ENCODE assay signal across 8 cellular contexts in the genomic region with DNA sequence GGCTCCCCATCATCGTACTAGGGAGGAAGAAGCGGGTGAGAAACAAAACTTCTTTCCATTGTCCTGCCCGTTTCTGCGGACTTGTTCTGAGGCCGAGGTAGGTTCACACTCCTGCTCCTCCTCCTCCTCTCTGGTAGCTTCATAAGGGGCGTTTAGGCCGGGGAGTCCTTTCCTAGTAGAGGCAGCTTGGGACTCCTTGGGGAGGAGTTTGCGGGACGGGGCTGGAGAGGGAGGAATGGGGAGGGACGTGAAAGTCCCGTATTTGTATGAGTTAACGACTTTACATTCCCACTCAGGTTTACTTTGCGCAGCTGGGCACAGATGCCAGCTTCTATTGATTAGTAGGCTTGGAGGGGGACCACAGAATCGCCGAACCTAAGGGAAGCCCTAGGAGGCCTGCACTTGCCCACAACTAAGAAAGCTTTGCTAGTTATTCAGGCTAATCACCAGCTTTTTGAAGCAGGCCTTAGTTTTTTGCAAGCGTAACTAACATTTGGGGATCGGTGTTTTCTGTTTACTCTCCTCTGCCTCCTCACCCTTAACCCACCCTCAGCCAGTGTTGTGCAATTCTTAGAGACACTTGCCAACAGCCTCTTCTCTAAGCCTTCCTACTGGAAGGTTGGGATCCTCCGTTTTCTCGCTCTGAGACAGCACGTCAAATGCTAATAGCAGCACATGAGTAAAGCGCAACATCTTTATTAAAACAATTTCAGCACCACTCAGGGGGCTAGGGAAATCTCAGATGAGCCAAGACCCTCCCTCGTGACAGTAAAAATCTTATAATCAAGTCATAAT. TPM values are rescaled to one million over a fixed set of nuclear protein-coding genes. Genes with fewer than 3 reads are reported as not detected.
DNase-seq lines count a peak whose midpoint lies in the region; ATAC-seq, FAIRE-seq and TF ChIP-seq lines count a peak whose summit lies in the region.

No MANE protein-coding gene starts in this region.

- no peaks in the 10 kb centered on the region for H3K27me3 Mint-ChIP-seq in activated CD4-positive, alpha-beta memory T cell treated with anti-CD3 and anti-CD28 coated beads for 36 hours
- no peaks in the 10 kb centered on the region for H3K27me3 Mint-ChIP-seq in activated CD4-positive, alpha-beta memory T cell treated with anti-CD3 and anti-CD28 coated beads, Interleukin-2, amount 10 ng/mL, durations not matched to agents 7 days and 5 days

- peaks cover 3 to 5% of the 10 kb centered on the region in 2 donors for H3K4me1 ChIP-seq in small intestine (ENCODE audit: control insufficient read depth in 2 of 2, insufficient read depth in 1 of 2, low read depth in 1 of 2, low read length in 1 of 2)

- no peaks in the 10 kb centered on the region for H3K36me3 ChIP-seq in small intestine (ENCODE audit: control insufficient read depth in 2 of 2, insufficient read depth in 2 of 2, low read length in 2 of 2)

- no peaks in the 10 kb centered on the region for H3K9me3 Mint-ChIP-seq in activated CD4-positive, alpha-beta memory T cell treated with anti-CD3 and anti-CD28 coated beads for 36 hours
- H3K9me3 Mint-ChIP-seq in activated CD4-positive, alpha-beta memory T cell treated with anti-CD3 and anti-CD28 coated beads, Interleukin-2, amount 10 ng/mL, durations not matched to agents 7 days and 5 days: no peaks in the 10 kb centered on the region

- no peak for DNase-seq in activated CD4-positive, alpha-beta memory T cell treated with anti-CD3 and anti-CD28 coated beads for 36 hours
- no peak for DNase-seq in activated CD4-positive, alpha-beta memory T cell treated with anti-CD3 and anti-CD28 coated beads, Interleukin-2, amount 10 ng/mL, durations not matched to agents 7 days and 5 days
- peak; percentile 42 for DNase-seq in small intestine
- no peak for DNase-seq in stimulated activated naive CD4-positive, alpha-beta T cell treated with Interleukin-2 at 50 U/mL for 16 hours (lab: John Stamatoyannopoulos, UW)

- H3K36me3 Mint-ChIP-seq in activated CD4-positive, alpha-beta memory T cell treated with anti-CD3 and anti-CD28 coated beads for 36 hours: peaks cover 4% of the 10 kb centered on the region
- H3K36me3 Mint-ChIP-seq in activated CD4-positive, alpha-beta memory T cell treated with anti-CD3 and anti-CD28 coated beads, Interleukin-2, amount 10 ng/mL, durations not matched to agents 7 days and 5 days (ENCODE audit: low read depth): no peaks in the 10 kb centered on the region

- POLR2A ChIA-PET in activated CD4-positive, alpha-beta memory T cell treated with anti-CD3 and anti-CD28 coated beads for 36 hours (lab: Charles Lee): interaction anchor here (1.0 to 1.4 kb wide), 2 partner anchors 27 to 75 kb away, joined by 3 to 6 read pairs; no protein-coding TSS in a partner anchor
- POLR2A ChIA-PET in activated CD4-positive, alpha-beta memory T cell treated with anti-CD3 and anti-CD28 coated beads, Interleukin-2, amount 10 ng/mL, durations not matched to agents 7 days and 5 days (lab: Charles Lee): interaction anchor here (0.6 to 6.7 kb wide), 12 partner anchors 9 to 352 kb away, joined by 3 to 69 read pairs (median 10); partner anchors contain the start of genes CCNB1IP1, PARP2, PIP4P1 and PNP

- H3K27ac Mint-ChIP-seq in activated CD4-positive, alpha-beta memory T cell treated with anti-CD3 and anti-CD28 coated beads for 36 hours: peak overlapping the region; percentile 48
- H3K27ac Mint-ChIP-seq in activated CD4-positive, alpha-beta memory T cell treated with anti-CD3 and anti-CD28 coated beads, Interleukin-2, amount 10 ng/mL, durations not matched to agents 7 days and 5 days: no peak overlapping the region

- H3K4me3 Mint-ChIP-seq in activated CD4-positive, alpha-beta memory T cell treated with anti-CD3 and anti-CD28 coated beads for 36 hours: no peak overlapping the region
- no peak overlapping the region for H3K4me3 Mint-ChIP-seq in activated CD4-positive, alpha-beta memory T cell treated with anti-CD3 and anti-CD28 coated beads, Interleukin-2, amount 10 ng/mL, durations not matched to agents 7 days and 5 days

- 11 to 17% (median 17%) methylated on average over 22 of the region's 22 CpGs for WGBS in small intestine, 3 donors

- H3K27me3 ChIP-seq in small intestine (ENCODE audit: control insufficient read depth in 2 of 2, insufficient read depth in 2 of 2, low read length in 2 of 2): no peaks in the 10 kb centered on the region

- TF ChIP-seq CTCF in VCaP (conservative IDR thresholded peaks at IDR 0.05): no peak

- no peak for ATAC-seq in HG02938 (IDR thresholded peaks at IDR 0.05; ENCODE audit: unreplicated experiment)
- ATAC-seq in GM18498 (IDR thresholded peaks at IDR 0.05; ENCODE audit: unreplicated experiment): no peak

- H3K4me1 Mint-ChIP-seq in activated CD4-positive, alpha-beta memory T cell treated with anti-CD3 and anti-CD28 coated beads for 36 hours (ENCODE audit: low read depth): peaks cover 22% of the 10 kb centered on the region
- peaks cover 19% of the 10 kb centered on the region for H3K4me1 Mint-ChIP-seq in activated CD4-positive, alpha-beta memory T cell treated with anti-CD3 and anti-CD28 coated beads, Interleukin-2, amount 10 ng/mL, durations not matched to agents 7 days and 5 days

- no peaks in the 10 kb centered on the region for H3K9me3 ChIP-seq in small intestine (ENCODE audit: control insufficient read depth, low read depth)

- peak overlapping the region; percentile 96 for H3K4me3 ChIP-seq in iPS-11a (ENCODE audit: low read depth, low read length)
- peak overlapping the region; percentile 52 to 64 for H3K4me3 ChIP-seq in small intestine (ENCODE audit: low read depth in 1 of 2, low read length in 2 of 2)

- H3K27ac ChIP-seq in VCaP: peak overlapping the region; percentile 96
- peak overlapping the region; percentile 98 to 100 for H3K27ac ChIP-seq in small intestine (ENCODE audit: low read depth in 1 of 2, low read length in 1 of 2)

- intact Hi-C loops in activated CD4-positive, alpha-beta memory T cell treated with anti-CD3 and anti-CD28 coated beads for 36 hours (cut with micrococcal nuclease): loop anchor here (5.0 kb wide), 5 partner anchors 97 to 417 kb away; partner anchors contain the start of genes METTL17, RNASE6 and TMEM253

- no peak for FAIRE-seq in small intestine (lab: Jason Lieb, UNC)

- CTCF ChIA-PET in activated CD4-positive, alpha-beta memory T cell treated with anti-CD3 and anti-CD28 coated beads for 36 hours (lab: Charles Lee): interaction anchor here (0.9 to 8.1 kb wide), 10 partner anchors 12 to 381 kb away, joined by 3 to 72 read pairs (median 4); no protein-coding TSS in a partner anchor
- CTCF ChIA-PET in activated CD4-positive, alpha-beta memory T cell treated with anti-CD3 and anti-CD28 coated beads, Interleukin-2, amount 10 ng/mL, durations not matched to agents 7 days and 5 days (lab: Charles Lee): interaction anchor here (1.1 to 13.8 kb wide), 4 partner anchors 8 to 71 kb away, joined by 4 to 179 read pairs (median 10); no protein-coding TSS in a partner anchor

RNA-seq across cellular contexts. Expression of gene RNASE4, which starts 0.5 kb away (rescaled TPM):
- under 1 TPM; 0.69 to 0.70 TPM for total RNA-seq in activated CD4-positive, alpha-beta memory T cell treated with anti-CD3 and anti-CD28 coated beads for 36 hours
- 1 to 10 TPM; 2.7 to 4.7 TPM for total RNA-seq in activated CD4-positive, alpha-beta memory T cell treated with anti-CD3 and anti-CD28 coated beads, Interleukin-2, amount 10 ng/mL, durations not matched to agents 7 days and 5 days
- polyA plus RNA-seq in small intestine: 10 to 100 TPM in 2 of 3 donors, 1 to 10 TPM in 1; 8.1 to 44.2 (median 18.1) TPM

RNA-seq across cellular contexts. Expression of gene ANG, which starts 3.7 kb away (rescaled TPM):
- 1 to 10 TPM; 1.1 to 2.0 TPM for total RNA-seq in activated CD4-positive, alpha-beta memory T cell treated with anti-CD3 and anti-CD28 coated beads for 36 hours
- total RNA-seq in activated CD4-positive, alpha-beta memory T cell treated with anti-CD3 and anti-CD28 coated beads, Interleukin-2, amount 10 ng/mL, durations not matched to agents 7 days and 5 days: 1 to 10 TPM; 4.9 to 5.5 TPM
- 10 to 100 TPM; 13.4 to 24.9 (median 16.8) TPM for polyA plus RNA-seq in small intestine

RNA-seq across cellular contexts. Expression of gene OR6S1, which starts 43.4 kb away (rescaled TPM):
- total RNA-seq in activated CD4-positive, alpha-beta memory T cell treated with anti-CD3 and anti-CD28 coated beads for 36 hours: not detected
- total RNA-seq in activated CD4-positive, alpha-beta memory T cell treated with anti-CD3 and anti-CD28 coated beads, Interleukin-2, amount 10 ng/mL, durations not matched to agents 7 days and 5 days: not detected
- not detected for polyA plus RNA-seq in small intestine
